ENCODE assay signal across 9 cellular contexts in genomic region chr9:116450378-116451139, GRCh38.
DNase-seq lines count a peak whose midpoint lies in the region; ATAC-seq and TF ChIP-seq lines count a peak whose summit lies in the region.
"Had no signal": no experiment of that assay in that cellular context is flagged by ENCODE, and none has a peak within 500 bp of the region (broad histone marks: within the 10 kb centered on the region; RNA-seq: fewer than 3 reads in every experiment).

No MANE protein-coding gene starts in this region.

- DNase-seq in Caki2 (ENCODE audit: low read depth) = peak; percentile 68
- DNase-seq in fibroblast of the conjunctiva (ENCODE audit: low read depth) = peak; percentile 71
- no peak for DNase-seq in cerebellar cortex (ENCODE audit: low spot score)
- no peak for DNase-seq in RWPE1 (ENCODE audit: low spot score)
- no peak for DNase-seq in mucosa of gallbladder (ENCODE audit: low spot score)
- no peak for DNase-seq in inferior parietal cortex (ENCODE audit: extremely low spot score)
- DNase-seq: NCI-H446 had no signal

- POLR2A ChIA-PET in RWPE1 (lab: Yijun Ruan, JAX; ENCODE audit: low non-redundant PET) = no interaction called here

- no peak for TF ChIP-seq CTCF in RWPE1 (conservative IDR thresholded peaks at IDR 0.05; ENCODE audit: low read depth)

- CTCF ChIA-PET in RWPE1 (lab: Yijun Ruan, JAX) = interaction anchor here (0.7 kb wide), 1 partner anchor 878 kb away, joined by 4 read pairs; no protein-coding TSS in a partner anchor

- no peak overlapping the region for H3K27ac ChIP-seq in RWPE1

- peak; percentile 86 for ATAC-seq in GM21526 (IDR thresholded peaks at IDR 0.05; ENCODE audit: low FRiP score, unreplicated experiment)
- ATAC-seq in HG03520 (IDR thresholded peaks at IDR 0.05; ENCODE audit: unreplicated experiment) = peak; percentile 79

- in situ Hi-C loops in Caki2 (cut with HindIII; ENCODE audit: low pct_unique_long_range_greater_than_20kb, low sequenced_read_pairs) = no loop called here

Comparison
In these comparisons a context has a peak if more than half of its experiments do, and no peak if none do; other contexts are left out.
1. DNase-seq: peak in Caki2 (single experiment) and fibroblast of the conjunctiva (single experiment); none in cerebellar cortex (single experiment), RWPE1 (single experiment), mucosa of gallbladder (single experiment) and inferior parietal cortex (single experiment).